Comparison of ENCODE assay signal across 1 cellular context in the genomic region with DNA sequence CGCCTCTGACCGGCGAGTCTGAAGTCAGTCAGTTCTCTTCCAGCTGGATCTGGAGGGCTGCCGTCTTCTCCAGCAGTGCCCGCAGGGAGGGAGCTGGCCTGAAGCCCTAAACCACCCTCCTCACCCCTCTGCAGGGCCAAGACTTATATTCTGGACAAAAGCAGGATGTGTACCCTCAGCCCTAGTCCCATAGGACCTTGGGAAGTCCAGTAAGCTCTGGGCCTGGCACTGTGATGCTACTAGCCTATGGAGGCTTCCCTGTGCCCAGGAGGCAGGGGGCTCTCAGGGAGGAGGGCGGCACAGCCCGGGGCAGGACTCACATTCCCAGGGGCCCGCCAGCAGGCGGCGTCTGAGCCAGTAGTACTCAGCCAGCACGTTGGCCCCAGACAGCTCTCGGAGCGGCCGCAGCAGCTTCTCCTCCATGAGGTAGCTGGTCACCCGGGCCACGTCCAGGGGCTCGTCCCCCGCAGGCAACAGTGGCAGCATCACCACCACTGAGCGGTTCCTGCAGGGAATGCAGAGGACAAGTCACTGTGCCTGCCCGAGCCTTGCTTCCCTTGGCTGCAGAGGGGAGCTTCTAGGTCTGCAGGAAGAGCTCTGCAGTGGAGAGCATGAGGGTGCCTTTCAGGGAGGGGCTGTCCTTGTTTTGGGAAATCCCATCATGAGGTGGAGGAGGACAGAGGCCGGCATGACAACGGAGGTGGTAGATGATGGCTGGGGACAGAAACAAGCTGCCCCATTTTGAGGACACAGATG.
TF ChIP-seq lines count a peak whose summit lies in the region.

No MANE protein-coding gene starts in this region.

TF ChIP-seq in HepG2, 621 proteins besides CTCF, POLR2A, EP300 and RAD21 (continued from another document and continues in another):
- TF ChIP-seq, protein P1, sequence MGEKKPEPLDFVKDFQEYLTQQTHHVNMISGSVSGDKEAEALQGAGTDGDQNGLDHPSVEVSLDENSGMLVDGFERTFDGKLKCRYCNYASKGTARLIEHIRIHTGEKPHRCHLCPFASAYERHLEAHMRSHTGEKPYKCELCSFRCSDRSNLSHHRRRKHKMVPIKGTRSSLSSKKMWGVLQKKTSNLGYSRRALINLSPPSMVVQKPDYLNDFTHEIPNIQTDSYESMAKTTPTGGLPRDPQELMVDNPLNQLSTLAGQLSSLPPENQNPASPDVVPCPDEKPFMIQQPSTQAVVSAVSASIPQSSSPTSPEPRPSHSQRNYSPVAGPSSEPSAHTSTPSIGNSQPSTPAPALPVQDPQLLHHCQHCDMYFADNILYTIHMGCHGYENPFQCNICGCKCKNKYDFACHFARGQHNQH (CRISPR knock-in tag; IDR thresholded peaks at IDR 0.05), result peak; percentile 50; the same call in 1 of the 2 replicates
- TF ChIP-seq NFIB (CRISPR knock-in tag; IDR thresholded peaks at IDR 0.05; ENCODE audit: borderline replicate concordance), result no peak
- TF ChIP-seq MAF1 (CRISPR knock-in tag; IDR thresholded peaks at IDR 0.05; ENCODE audit: borderline replicate concordance), result 0 out of 2 replicates have a peak, but pooled peaks have one; percentile 62
- TF ChIP-seq PHF20 (CRISPR knock-in tag; IDR thresholded peaks at IDR 0.05), result no peak
- TF ChIP-seq, protein P2, sequence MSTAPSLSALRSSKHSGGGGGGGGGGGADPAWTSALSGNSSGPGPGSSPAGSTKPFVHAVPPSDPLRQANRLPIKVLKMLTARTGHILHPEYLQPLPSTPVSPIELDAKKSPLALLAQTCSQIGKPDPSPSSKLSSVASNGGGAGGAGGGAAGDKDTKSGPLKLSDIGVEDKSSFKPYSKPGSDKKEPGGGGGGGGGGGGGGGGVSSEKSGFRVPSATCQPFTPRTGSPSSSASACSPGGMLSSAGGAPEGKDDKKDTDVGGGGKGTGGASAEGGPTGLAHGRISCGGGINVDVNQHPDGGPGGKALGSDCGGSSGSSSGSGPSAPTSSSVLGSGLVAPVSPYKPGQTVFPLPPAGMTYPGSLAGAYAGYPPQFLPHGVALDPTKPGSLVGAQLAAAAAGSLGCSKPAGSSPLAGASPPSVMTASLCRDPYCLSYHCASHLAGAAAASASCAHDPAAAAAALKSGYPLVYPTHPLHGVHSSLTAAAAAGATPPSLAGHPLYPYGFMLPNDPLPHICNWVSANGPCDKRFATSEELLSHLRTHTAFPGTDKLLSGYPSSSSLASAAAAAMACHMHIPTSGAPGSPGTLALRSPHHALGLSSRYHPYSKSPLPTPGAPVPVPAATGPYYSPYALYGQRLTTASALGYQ (CRISPR knock-in tag; IDR thresholded peaks at IDR 0.05), result no peak
- TF ChIP-seq ZNF720 (CRISPR knock-in tag; IDR thresholded peaks at IDR 0.05), result no peak
- no peak for TF ChIP-seq ZNF124 (CRISPR knock-in tag; IDR thresholded peaks at IDR 0.05)
- TF ChIP-seq CENPX (CRISPR knock-in tag; IDR thresholded peaks at IDR 0.05), result no peak
- TF ChIP-seq, protein P3, sequence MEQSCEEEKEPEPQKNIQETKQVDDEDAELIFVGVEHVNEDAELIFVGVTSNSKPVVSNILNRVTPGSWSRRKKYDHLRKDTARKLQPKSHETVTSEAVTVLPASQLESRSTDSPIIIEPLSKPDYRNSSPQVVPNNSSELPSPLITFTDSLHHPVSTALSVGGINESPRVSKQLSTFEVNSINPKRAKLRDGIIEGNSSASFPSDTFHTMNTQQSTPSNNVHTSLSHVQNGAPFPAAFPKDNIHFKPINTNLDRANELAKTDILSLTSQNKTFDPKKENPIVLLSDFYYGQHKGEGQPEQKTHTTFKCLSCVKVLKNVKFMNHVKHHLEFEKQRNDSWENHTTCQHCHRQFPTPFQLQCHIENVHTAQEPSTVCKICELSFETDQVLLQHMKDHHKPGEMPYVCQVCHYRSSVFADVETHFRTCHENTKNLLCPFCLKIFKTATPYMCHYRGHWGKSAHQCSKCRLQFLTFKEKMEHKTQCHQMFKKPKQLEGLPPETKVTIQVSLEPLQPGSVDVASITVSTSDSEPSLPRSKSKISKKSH (CRISPR knock-in tag; IDR thresholded peaks at IDR 0.05; ENCODE audit: borderline replicate concordance), result peak; percentile 14; the same call in 1 of the 2 replicates
- TF ChIP-seq ZNF670 (CRISPR knock-in tag; IDR thresholded peaks at IDR 0.05; ENCODE audit: borderline replicate concordance), result no peak
- TF ChIP-seq HMG20A (CRISPR knock-in tag; IDR thresholded peaks at IDR 0.05; ENCODE audit: borderline replicate concordance), result no peak
- TF ChIP-seq, protein P4, sequence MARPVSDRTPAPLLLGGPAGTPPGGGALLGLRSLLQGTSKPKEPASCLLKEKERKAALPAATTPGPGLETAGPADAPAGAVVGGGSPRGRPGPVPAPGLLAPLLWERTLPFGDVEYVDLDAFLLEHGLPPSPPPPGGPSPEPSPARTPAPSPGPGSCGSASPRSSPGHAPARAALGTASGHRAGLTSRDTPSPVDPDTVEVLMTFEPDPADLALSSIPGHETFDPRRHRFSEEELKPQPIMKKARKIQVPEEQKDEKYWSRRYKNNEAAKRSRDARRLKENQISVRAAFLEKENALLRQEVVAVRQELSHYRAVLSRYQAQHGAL (CRISPR knock-in tag; IDR thresholded peaks at IDR 0.05; ENCODE audit: not compliant biosample characterization), result no peak
- no peak for TF ChIP-seq ZNF441 (CRISPR knock-in tag; IDR thresholded peaks at IDR 0.05; ENCODE audit: borderline replicate concordance)
- no peak for TF ChIP-seq SIX1 (CRISPR knock-in tag; IDR thresholded peaks at IDR 0.05; ENCODE audit: borderline replicate concordance)
- no peak for TF ChIP-seq ZNF790 (CRISPR knock-in tag; IDR thresholded peaks at IDR 0.05; ENCODE audit: borderline replicate concordance)
- TF ChIP-seq, protein P5, sequence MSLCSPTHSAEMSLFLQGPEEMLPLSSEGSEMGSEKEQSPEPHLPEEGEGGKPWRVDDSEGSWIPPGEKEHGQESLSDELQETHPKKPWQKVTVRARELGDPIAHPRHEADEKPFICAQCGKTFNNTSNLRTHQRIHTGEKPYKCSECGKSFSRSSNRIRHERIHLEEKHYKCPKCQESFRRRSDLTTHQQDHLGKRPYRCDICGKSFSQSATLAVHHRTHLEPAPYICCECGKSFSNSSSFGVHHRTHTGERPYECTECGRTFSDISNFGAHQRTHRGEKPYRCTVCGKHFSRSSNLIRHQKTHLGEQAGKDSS (CRISPR knock-in tag; IDR thresholded peaks at IDR 0.05; ENCODE audit: borderline replicate concordance, low read depth), result peak; percentile 62; the same call in 1 of the 2 replicates
- no peak for TF ChIP-seq XBP1 (CRISPR knock-in tag; IDR thresholded peaks at IDR 0.05)
- TF ChIP-seq, protein P6, sequence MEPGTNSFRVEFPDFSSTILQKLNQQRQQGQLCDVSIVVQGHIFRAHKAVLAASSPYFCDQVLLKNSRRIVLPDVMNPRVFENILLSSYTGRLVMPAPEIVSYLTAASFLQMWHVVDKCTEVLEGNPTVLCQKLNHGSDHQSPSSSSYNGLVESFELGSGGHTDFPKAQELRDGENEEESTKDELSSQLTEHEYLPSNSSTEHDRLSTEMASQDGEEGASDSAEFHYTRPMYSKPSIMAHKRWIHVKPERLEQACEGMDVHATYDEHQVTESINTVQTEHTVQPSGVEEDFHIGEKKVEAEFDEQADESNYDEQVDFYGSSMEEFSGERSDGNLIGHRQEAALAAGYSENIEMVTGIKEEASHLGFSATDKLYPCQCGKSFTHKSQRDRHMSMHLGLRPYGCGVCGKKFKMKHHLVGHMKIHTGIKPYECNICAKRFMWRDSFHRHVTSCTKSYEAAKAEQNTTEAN (CRISPR knock-in tag; conservative IDR thresholded peaks at IDR 0.05), result no peak
- TF ChIP-seq ZNF616 (CRISPR knock-in tag; IDR thresholded peaks at IDR 0.05; ENCODE audit: low read depth), result no peak
- TF ChIP-seq NFKB2 (CRISPR knock-in tag; IDR thresholded peaks at IDR 0.05; ENCODE audit: borderline replicate concordance), result peak; percentile 75; the same call in 1 of the 2 replicates
- TF ChIP-seq KDM3A (CRISPR knock-in tag; IDR thresholded peaks at IDR 0.05; ENCODE audit: low read depth), result no peak
- TF ChIP-seq KDM1A (CRISPR knock-in tag; IDR thresholded peaks at IDR 0.05), result no peak
- TF ChIP-seq, protein P7, sequence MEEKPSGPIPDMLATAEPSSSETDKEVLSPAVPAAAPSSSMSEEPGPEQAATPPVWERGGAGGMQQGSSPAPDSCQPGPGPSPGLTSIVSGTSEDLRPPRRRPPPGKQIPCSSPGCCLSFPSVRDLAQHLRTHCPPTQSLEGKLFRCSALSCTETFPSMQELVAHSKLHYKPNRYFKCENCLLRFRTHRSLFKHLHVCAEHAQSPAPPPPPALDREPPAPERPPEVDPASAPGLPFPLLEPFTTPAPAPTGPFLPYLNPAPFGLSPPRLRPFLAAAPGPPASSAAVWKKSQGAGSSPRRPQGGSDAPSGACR (CRISPR knock-in tag; IDR thresholded peaks at IDR 0.05), result no peak
- no peak; the same call in 1 of the 2 replicates for TF ChIP-seq ZNF430 (CRISPR knock-in tag; IDR thresholded peaks at IDR 0.05)
- TF ChIP-seq PAX8 (CRISPR knock-in tag; IDR thresholded peaks at IDR 0.05; ENCODE audit: borderline replicate concordance), result no peak
- TF ChIP-seq SP4 (CRISPR knock-in tag; IDR thresholded peaks at IDR 0.05), result peak; percentile 53
- peak; percentile 57 for TF ChIP-seq YY1 (IDR thresholded peaks at IDR 0.05; ENCODE audit: insufficient read depth, insufficient replicate concordance, low read depth, low read length)
- TF ChIP-seq ZNF121 (CRISPR knock-in tag; IDR thresholded peaks at IDR 0.05), result peak; percentile 57
- TF ChIP-seq ZNF703 (CRISPR knock-in tag; IDR thresholded peaks at IDR 0.05; ENCODE audit: borderline replicate concordance), result no peak
- no peak for TF ChIP-seq ZNF7 (CRISPR knock-in tag; IDR thresholded peaks at IDR 0.05)
- no peak for TF ChIP-seq THAP11 (CRISPR knock-in tag; IDR thresholded peaks at IDR 0.05)
- TF ChIP-seq HOXA3 (CRISPR knock-in tag; IDR thresholded peaks at IDR 0.05), result peak; percentile 25; the same call in 1 of the 2 replicates
- peak; percentile 40; the same call in 1 of the 2 replicates for TF ChIP-seq ZBTB20 (CRISPR knock-in tag; IDR thresholded peaks at IDR 0.05; ENCODE audit: borderline replicate concordance, low read depth)
- no peak for TF ChIP-seq THYN1 (CRISPR knock-in tag; IDR thresholded peaks at IDR 0.05; ENCODE audit: borderline replicate concordance, low read depth)
- TF ChIP-seq, protein P8, sequence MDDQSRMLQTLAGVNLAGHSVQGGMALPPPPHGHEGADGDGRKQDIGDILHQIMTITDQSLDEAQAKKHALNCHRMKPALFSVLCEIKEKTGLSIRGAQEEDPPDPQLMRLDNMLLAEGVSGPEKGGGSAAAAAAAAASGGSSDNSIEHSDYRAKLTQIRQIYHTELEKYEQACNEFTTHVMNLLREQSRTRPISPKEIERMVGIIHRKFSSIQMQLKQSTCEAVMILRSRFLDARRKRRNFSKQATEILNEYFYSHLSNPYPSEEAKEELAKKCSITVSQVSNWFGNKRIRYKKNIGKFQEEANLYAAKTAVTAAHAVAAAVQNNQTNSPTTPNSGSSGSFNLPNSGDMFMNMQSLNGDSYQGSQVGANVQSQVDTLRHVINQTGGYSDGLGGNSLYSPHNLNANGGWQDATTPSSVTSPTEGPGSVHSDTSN (CRISPR knock-in tag; IDR thresholded peaks at IDR 0.05; ENCODE audit: borderline replicate concordance), result no peak
- TF ChIP-seq BRD4 (CRISPR knock-in tag; IDR thresholded peaks at IDR 0.05), result no peak
- TF ChIP-seq, protein P9, sequence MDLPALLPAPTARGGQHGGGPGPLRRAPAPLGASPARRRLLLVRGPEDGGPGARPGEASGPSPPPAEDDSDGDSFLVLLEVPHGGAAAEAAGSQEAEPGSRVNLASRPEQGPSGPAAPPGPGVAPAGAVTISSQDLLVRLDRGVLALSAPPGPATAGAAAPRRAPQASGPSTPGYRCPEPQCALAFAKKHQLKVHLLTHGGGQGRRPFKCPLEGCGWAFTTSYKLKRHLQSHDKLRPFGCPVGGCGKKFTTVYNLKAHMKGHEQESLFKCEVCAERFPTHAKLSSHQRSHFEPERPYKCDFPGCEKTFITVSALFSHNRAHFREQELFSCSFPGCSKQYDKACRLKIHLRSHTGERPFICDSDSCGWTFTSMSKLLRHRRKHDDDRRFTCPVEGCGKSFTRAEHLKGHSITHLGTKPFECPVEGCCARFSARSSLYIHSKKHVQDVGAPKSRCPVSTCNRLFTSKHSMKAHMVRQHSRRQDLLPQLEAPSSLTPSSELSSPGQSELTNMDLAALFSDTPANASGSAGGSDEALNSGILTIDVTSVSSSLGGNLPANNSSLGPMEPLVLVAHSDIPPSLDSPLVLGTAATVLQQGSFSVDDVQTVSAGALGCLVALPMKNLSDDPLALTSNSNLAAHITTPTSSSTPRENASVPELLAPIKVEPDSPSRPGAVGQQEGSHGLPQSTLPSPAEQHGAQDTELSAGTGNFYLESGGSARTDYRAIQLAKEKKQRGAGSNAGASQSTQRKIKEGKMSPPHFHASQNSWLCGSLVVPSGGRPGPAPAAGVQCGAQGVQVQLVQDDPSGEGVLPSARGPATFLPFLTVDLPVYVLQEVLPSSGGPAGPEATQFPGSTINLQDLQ (CRISPR knock-in tag; IDR thresholded peaks at IDR 0.05), result no peak
- TF ChIP-seq MATR3 (CRISPR knock-in tag; IDR thresholded peaks at IDR 0.05), result no peak
- 0 out of 2 replicates have a peak, but pooled peaks have one; percentile 51 for TF ChIP-seq MXD4 (CRISPR knock-in tag; IDR thresholded peaks at IDR 0.05)
- 0 out of 2 replicates have a peak, but pooled peaks have one; percentile 17 for TF ChIP-seq ISL2 (CRISPR knock-in tag; IDR thresholded peaks at IDR 0.05)
- peak; percentile 61 for TF ChIP-seq SPEN (CRISPR knock-in tag; IDR thresholded peaks at IDR 0.05; ENCODE audit: low read depth)
- peak; percentile 72; the same call in 1 of the 2 replicates for TF ChIP-seq AKAP8 (CRISPR knock-in tag; IDR thresholded peaks at IDR 0.05)
- TF ChIP-seq, protein P10, sequence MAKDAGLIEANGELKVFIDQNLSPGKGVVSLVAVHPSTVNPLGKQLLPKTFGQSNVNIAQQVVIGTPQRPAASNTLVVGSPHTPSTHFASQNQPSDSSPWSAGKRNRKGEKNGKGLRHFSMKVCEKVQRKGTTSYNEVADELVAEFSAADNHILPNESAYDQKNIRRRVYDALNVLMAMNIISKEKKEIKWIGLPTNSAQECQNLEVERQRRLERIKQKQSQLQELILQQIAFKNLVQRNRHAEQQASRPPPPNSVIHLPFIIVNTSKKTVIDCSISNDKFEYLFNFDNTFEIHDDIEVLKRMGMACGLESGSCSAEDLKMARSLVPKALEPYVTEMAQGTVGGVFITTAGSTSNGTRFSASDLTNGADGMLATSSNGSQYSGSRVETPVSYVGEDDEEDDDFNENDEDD (CRISPR knock-in tag; IDR thresholded peaks at IDR 0.05; ENCODE audit: borderline replicate concordance), result no peak
- TF ChIP-seq NCOA2 (CRISPR knock-in tag; IDR thresholded peaks at IDR 0.05), result no peak; the same call in 1 of the 2 replicates
- TF ChIP-seq BORCS8-MEF2B (CRISPR knock-in tag; IDR thresholded peaks at IDR 0.05), result no peak; the same call in 1 of the 2 replicates
- TF ChIP-seq, protein P11, sequence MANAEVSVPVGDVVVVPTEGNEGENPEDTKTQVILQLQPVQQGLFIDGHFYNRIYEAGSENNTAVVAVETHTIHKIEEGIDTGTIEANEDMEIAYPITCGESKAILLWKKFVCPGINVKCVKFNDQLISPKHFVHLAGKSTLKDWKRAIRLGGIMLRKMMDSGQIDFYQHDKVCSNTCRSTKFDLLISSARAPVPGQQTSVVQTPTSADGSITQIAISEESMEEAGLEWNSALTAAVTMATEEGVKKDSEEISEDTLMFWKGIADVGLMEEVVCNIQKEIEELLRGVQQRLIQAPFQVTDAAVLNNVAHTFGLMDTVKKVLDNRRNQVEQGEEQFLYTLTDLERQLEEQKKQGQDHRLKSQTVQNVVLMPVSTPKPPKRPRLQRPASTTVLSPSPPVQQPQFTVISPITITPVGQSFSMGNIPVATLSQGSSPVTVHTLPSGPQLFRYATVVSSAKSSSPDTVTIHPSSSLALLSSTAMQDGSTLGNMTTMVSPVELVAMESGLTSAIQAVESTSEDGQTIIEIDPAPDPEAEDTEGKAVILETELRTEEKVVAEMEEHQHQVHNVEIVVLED (CRISPR knock-in tag; IDR thresholded peaks at IDR 0.05; ENCODE audit: borderline replicate concordance), result no peak
- TF ChIP-seq ZNF564 (CRISPR knock-in tag; IDR thresholded peaks at IDR 0.05), result no peak
- no peak for TF ChIP-seq JUNB (CRISPR knock-in tag; IDR thresholded peaks at IDR 0.05; ENCODE audit: borderline replicate concordance)
- no peak for TF ChIP-seq PRMT3 (CRISPR knock-in tag; IDR thresholded peaks at IDR 0.05; ENCODE audit: borderline replicate concordance, low read depth)
